In genomic region chr21:20110368-20110767, GRCh38 we compare ENCODE assay signal across 29 cellular contexts.
"Had no signal": no experiment of that assay in that cellular context is flagged by ENCODE, and none has a peak within 500 bp of the region (broad histone marks: within the 10 kb centered on the region; RNA-seq: fewer than 3 reads in every experiment).

No MANE protein-coding gene starts in this region.

- FAIRE-seq: islet of Langerhans, kidney, pancreas had no signal

- ATAC-seq: left colon; left lung; lower lobe of right lung; naive thymus-derived CD8-positive, alpha-beta T cell; pancreas; right cardiac atrium; sciatic nerve; stimulated activated naive B cell treated with anti-CD40 and anti-IgM and Interleukin-4, amounts not matched to agents 10 μg/mL and 1 μg/mL and 100 μg/mL, for 72 hours; stimulated activated naive CD8-positive, alpha-beta T cell treated with anti-CD3 and anti-CD28 coated beads, Interleukin-15, Interleukin-2, amounts not matched to agents 100 U/mL and 50 U/mL, for 24 hours had no signal

- DNase-seq: immature natural killer cell; kidney; left colon; left lung; lower lobe of right lung; mammary epithelial cell; mesenchymal stem cell; naive thymus-derived CD8-positive, alpha-beta T cell; nucleus accumbens; pancreas; posterior cingulate gyrus; retina; right cardiac atrium; stimulated activated CD4-positive, alpha-beta T cell treated with anti-CD3 and anti-CD28 coated beads, Interleukin-12 subunit alpha, Interleukin-12 subunit beta, amount 100 ng/mL, for 4 hours; stimulated activated CD4-positive, alpha-beta T cell treated with anti-CD3 and anti-CD28 coated beads, Interleukin-15, amount 100 ng/mL, for 24 hours; stimulated activated CD4-positive, alpha-beta T cell treated with anti-CD3 and anti-CD28 coated beads, Interleukin-2, amount 100 ng/mL, for 24 hours; stimulated activated CD4-positive, alpha-beta T cell treated with anti-CD3 and anti-CD28 coated beads, Interleukin-4, amount 100 ng/mL, for 1 hour; stimulated activated naive B cell treated with anti-CD40 and anti-IgM and Interleukin-4, amounts not matched to agents 10 μg/mL and 1 μg/mL and 100 μg/mL, for 72 hours; stimulated activated naive CD8-positive, alpha-beta T cell treated with anti-CD3 and anti-CD28 coated beads, Interleukin-15, Interleukin-2, amounts not matched to agents 100 U/mL and 50 U/mL, for 24 hours; stomach; testis; thyroid gland; transverse colon; upper lobe of left lung had no signal

- H3K36me3 ChIP-seq: left lung, lower lobe of right lung, pancreas, prostate gland, stomach, thyroid gland, transverse colon, upper lobe of left lung, vagina had no signal

- H3K4me1 ChIP-seq: left lung, lower lobe of right lung, pancreas, prostate gland, stomach, testis, thyroid gland, transverse colon, upper lobe of left lung, vagina had no signal

- H3K27me3 ChIP-seq: left lung, pancreas, stomach, testis, thyroid gland, transverse colon, upper lobe of left lung, vagina had no signal

- H3K27ac ChIP-seq: left lung, lower lobe of right lung, pancreas, prostate gland, skin epidermis, stomach, testis, thyroid gland, transverse colon, upper lobe of left lung, vagina had no signal

- H3K4me3 ChIP-seq: left lung, lower lobe of right lung, pancreas, prostate gland, skin epidermis, stomach, testis, thyroid gland, transverse colon, upper lobe of left lung, vagina had no signal

- H3K9me3 ChIP-seq: lower lobe of right lung, pancreas, prostate gland, testis, thyroid gland, transverse colon, upper lobe of left lung had no signal
